12 cellular contexts compared by ENCODE assay signal in the genomic region with DNA sequence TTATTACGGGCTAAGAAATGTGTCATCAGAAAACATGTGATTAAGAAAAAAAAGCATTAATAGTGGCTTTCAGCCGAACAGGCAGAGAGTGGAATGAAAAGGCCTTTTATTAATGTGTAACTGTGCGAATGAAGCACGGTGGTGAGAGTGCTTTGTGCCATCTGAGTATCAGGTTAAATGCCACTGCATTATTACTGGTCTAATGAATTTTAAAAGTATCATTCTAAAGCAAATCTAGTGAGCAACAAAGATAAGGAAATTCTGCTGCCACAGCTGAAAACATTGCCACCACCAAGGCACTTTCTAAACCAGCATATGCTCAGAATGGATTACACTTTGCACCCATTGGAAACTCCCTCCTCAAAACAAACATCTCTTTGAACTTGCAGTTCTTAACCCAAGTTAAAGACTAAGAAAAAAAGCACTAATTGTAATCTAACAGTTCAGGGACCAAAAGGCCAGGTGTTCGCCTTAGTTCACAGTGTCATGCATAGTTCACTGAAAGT. TPM values are rescaled to one million over a fixed set of nuclear protein-coding genes. Genes with fewer than 3 reads are reported as not detected.
DNase-seq lines count a peak whose midpoint lies in the region; ATAC-seq, FAIRE-seq and TF ChIP-seq lines count a peak whose summit lies in the region.
"Had no signal": no experiment of that assay in that cellular context is flagged by ENCODE, and none has a peak within 500 bp of the region (broad histone marks: within the 10 kb centered on the region; RNA-seq: fewer than 3 reads in every experiment).

No MANE protein-coding gene starts in this region.

- H4K8ac ChIP-seq in IMR-90 (ENCODE audit: low read depth in 2 of 2, low read length in 2 of 2): peak overlapping the region; percentile 24 to 68; a peak in 2 of 4 replicates

- peak overlapping the region; percentile 64 for H2BK20ac ChIP-seq in IMR-90 (ENCODE audit: low read depth, low read length)

- peak overlapping the region; percentile 28 for H2AFZ ChIP-seq in IMR-90 (replicated peaks; ENCODE audit: low read length, poor library complexity)

- H3K36me3 ChIP-seq in IMR-90 (ENCODE audit: control insufficient read depth, insufficient read depth, low read length) (no peaks in the 10 kb centered on the region), brain microvascular endothelial cell (replicated peaks) (no peaks in the 10 kb centered on the region)

- H3K4ac ChIP-seq in IMR-90 (ENCODE audit: low read depth, low read length): peak overlapping the region; percentile 32; the same call in 1 of the 2 replicates

- no peak overlapping the region; the same call in 1 of the 2 replicates for H3K56ac ChIP-seq in IMR-90 (ENCODE audit: extremely low read depth, insufficient read depth, low read length)

- H2BK15ac ChIP-seq in IMR-90 (ENCODE audit: low read depth, low read length): peak overlapping the region; percentile 73; the same call in 2 of the 3 replicates

- no peak for TF ChIP-seq POLR2A in IMR-90 (IDR thresholded peaks at IDR 0.05; ENCODE audit: low read depth, low read length)

- peak overlapping the region; percentile 18; the same call in 1 of the 2 replicates for H2AK5ac ChIP-seq in IMR-90 (ENCODE audit: low read depth, low read length)

- no peaks in the 10 kb centered on the region for H3K4me1 Mint-ChIP-seq in stimulated activated naive CD8-positive, alpha-beta T cell treated with anti-CD3 and anti-CD28 coated beads, Interleukin-15, amount 100 ng/mL, for 72 hours

- TF ChIP-seq RAD21 in IMR-90 (IDR thresholded peaks at IDR 0.05; ENCODE audit: low read length): no peak

- no peak for FAIRE-seq in RCC 7860 (lab: Jason Lieb, UNC)
- FAIRE-seq: GM12892 had no signal

- H3K4me1 ChIP-seq in IMR-90 (ENCODE audit: control insufficient read depth, insufficient read depth, low read length): peaks cover 21% of the 10 kb centered on the region

- H3K9ac ChIP-seq in IMR-90 (ENCODE audit: low read depth, low read length): peak overlapping the region; percentile 36; the same call in 1 of the 2 replicates

- no peak overlapping the region for H3K4me3 Mint-ChIP-seq in stimulated activated naive CD8-positive, alpha-beta T cell treated with anti-CD3 and anti-CD28 coated beads, Interleukin-15, amount 100 ng/mL, for 72 hours
- H3K4me3 Mint-ChIP-seq: activated T-cell treated with anti-CD3 and anti-CD28 coated beads, Interleukin-2, amount 50 U/mL, for 4 hours; CD4-positive, alpha-beta memory T cell had no signal

- dilution Hi-C loops in IMR-90 (cut with HindIII; ENCODE audit: low sequenced_read_pairs, unreplicated experiment): no loop called here

- H3K23ac ChIP-seq in IMR-90 (ENCODE audit: low read depth, low read length): peak overlapping the region; percentile 26; the same call in 1 of the 2 replicates

- H2AK9ac ChIP-seq in IMR-90 (replicated peaks; ENCODE audit: low read depth, low read length, poor library complexity): no peak overlapping the region

- no peaks in the 10 kb centered on the region for H3K79me1 ChIP-seq in IMR-90 (ENCODE audit: low read depth in 1 of 2, low read length in 2 of 2)

- H3K27ac Mint-ChIP-seq in stimulated activated naive CD8-positive, alpha-beta T cell treated with anti-CD3 and anti-CD28 coated beads, Interleukin-15, amount 100 ng/mL, for 72 hours: no peak overlapping the region
- H3K27ac Mint-ChIP-seq: CD4-positive, alpha-beta memory T cell had no signal

- H3K27me3 ChIP-seq in IMR-90 (ENCODE audit: control insufficient read depth, insufficient read depth, low read length) (no peaks in the 10 kb centered on the region), brain microvascular endothelial cell (replicated peaks) (no peaks in the 10 kb centered on the region)

- intact Hi-C loops in IMR-90 (cut with micrococcal nuclease): no loop called here

- peak overlapping the region; percentile 79 for H4K5ac ChIP-seq in IMR-90 (ENCODE audit: low read depth, low read length)

- H3K9me1 ChIP-seq in IMR-90 (ENCODE audit: insufficient read depth, low read length): peaks cover 4% of the 10 kb centered on the region; the same call in 1 of the 2 replicates

- POLR2A ChIA-PET in IMR-90 (lab: Charles Lee; ENCODE audit: unreplicated experiment): interaction anchor here (0.6 kb wide), 1 partner anchor 697 kb away, joined by 3 read pairs; no protein-coding TSS in a partner anchor

- peaks cover 17% of the 10 kb centered on the region for H3K27me3 Mint-ChIP-seq in stimulated activated naive CD8-positive, alpha-beta T cell treated with anti-CD3 and anti-CD28 coated beads, Interleukin-15, amount 100 ng/mL, for 72 hours

- in situ Hi-C loops in IMR-90 (cut with MboI; ENCODE audit: low sequenced_read_pairs): no loop called here
- in situ Hi-C loops in brain microvascular endothelial cell (cut with HindIII; ENCODE audit: low pct_ligation_motif_present, low sequenced_read_pairs): no loop called here

- H3K9me3 ChIP-seq in IMR-90 (ENCODE audit: control insufficient read depth, insufficient read depth, low read length): no peaks in the 10 kb centered on the region

- peak overlapping the region; percentile 98 for H3K18ac ChIP-seq in IMR-90 (ENCODE audit: low read depth, low read length)

- H2BK5ac ChIP-seq in IMR-90 (ENCODE audit: low read depth, low read length, poor library complexity, severe bottlenecking): peak overlapping the region; percentile 76

- ATAC-seq in GM18873 (IDR thresholded peaks at IDR 0.05; ENCODE audit: low FRiP score, unreplicated experiment) (peak; percentile 54), IMR-90 (ENCODE audit: low read depth) (no peak)
- ATAC-seq in stimulated activated naive CD8-positive, alpha-beta T cell treated with anti-CD3 and anti-CD28 coated beads, Interleukin-15, amount 100 ng/mL, for 72 hours: no peak

- no peak overlapping the region for H3K4me3 ChIP-seq in IMR-90 (ENCODE audit: insufficient read depth, low read depth, low read length)
- H3K4me3 ChIP-seq in brain microvascular endothelial cell (ENCODE audit: low read depth, low read length): no peak overlapping the region

- TF ChIP-seq CTCF in IMR-90 (conservative IDR thresholded peaks at IDR 0.05; ENCODE audit: low read depth, low read length) (no peak), brain microvascular endothelial cell (IDR thresholded peaks at IDR 0.05; ENCODE audit: low read depth, low read length, missing control alignments) (no peak)

- DNase-seq in IMR-90: no peak
- peak; percentile 61 for DNase-seq in inferior parietal cortex (ENCODE audit: extremely low spot score)
- DNase-seq in retina: peak; percentile 71
- DNase-seq in OCI-M1 (lab: John Stamatoyannopoulos, UW): no peak
- no peak for DNase-seq in stimulated activated naive CD8-positive, alpha-beta T cell treated with anti-CD3 and anti-CD28 coated beads, Interleukin-15, amount 100 ng/mL, for 72 hours
- DNase-seq in RCC 7860 (ENCODE audit: low spot score): no peak
- no peak for DNase-seq in brain microvascular endothelial cell
- DNase-seq: activated T-cell treated with anti-CD3 and anti-CD28 coated beads, Interleukin-2, amount 50 U/mL, for 4 hours; CD4-positive, alpha-beta memory T cell; T1000 had no signal

- BruUV-seq in IMR-90 (replicated peaks; lab: Mats Ljungman, UMichigan): no TSS peak

- H3K14ac ChIP-seq in IMR-90 (replicated peaks; ENCODE audit: low read depth, low read length): peak overlapping the region; percentile 23; the same call in 1 of the 2 replicates

- H3K27ac ChIP-seq in IMR-90 (ENCODE audit: insufficient read depth, low read length): peak overlapping the region; percentile 58
- no peak overlapping the region for H3K27ac ChIP-seq in brain microvascular endothelial cell

- peak overlapping the region; percentile 89 for H2BK120ac ChIP-seq in IMR-90 (ENCODE audit: low read depth, low read length)

- no peaks in the 10 kb centered on the region for H3K9me3 Mint-ChIP-seq in stimulated activated naive CD8-positive, alpha-beta T cell treated with anti-CD3 and anti-CD28 coated beads, Interleukin-15, amount 100 ng/mL, for 72 hours
- H3K9me3 Mint-ChIP-seq: activated T-cell treated with anti-CD3 and anti-CD28 coated beads, Interleukin-2, amount 50 U/mL, for 4 hours; CD4-positive, alpha-beta memory T cell had no signal

- H4K20me1 ChIP-seq in IMR-90 (ENCODE audit: insufficient read depth, low read length): no peaks in the 10 kb centered on the region

- peak overlapping the region; percentile 58 for H4K91ac ChIP-seq in IMR-90 (ENCODE audit: insufficient read depth, low read depth, low read length)

- 20% methylated on average over 1 of the region's 5 CpGs; no CpG with 5 or more reads in 1 of the 2 experiments for WGBS in IMR-90 (ENCODE audit: extremely low coverage in 2 of 2, insufficient read length in 1 of 2), 2 experiments

- CTCF ChIA-PET in IMR-90 (lab: Yijun Ruan, JAX): no interaction called here

- H3K4me2 ChIP-seq in IMR-90 (ENCODE audit: low read depth, low read length): peak overlapping the region; percentile 52; the same call in 1 of the 2 replicates

TF ChIP-seq in IMR-90, 13 proteins besides CTCF, POLR2A, EP300 and RAD21 (continues in another document):
- no peak for TF ChIP-seq MAFK (IDR thresholded peaks at IDR 0.05; ENCODE audit: low read depth, low read length)
- TF ChIP-seq, protein P1, sequence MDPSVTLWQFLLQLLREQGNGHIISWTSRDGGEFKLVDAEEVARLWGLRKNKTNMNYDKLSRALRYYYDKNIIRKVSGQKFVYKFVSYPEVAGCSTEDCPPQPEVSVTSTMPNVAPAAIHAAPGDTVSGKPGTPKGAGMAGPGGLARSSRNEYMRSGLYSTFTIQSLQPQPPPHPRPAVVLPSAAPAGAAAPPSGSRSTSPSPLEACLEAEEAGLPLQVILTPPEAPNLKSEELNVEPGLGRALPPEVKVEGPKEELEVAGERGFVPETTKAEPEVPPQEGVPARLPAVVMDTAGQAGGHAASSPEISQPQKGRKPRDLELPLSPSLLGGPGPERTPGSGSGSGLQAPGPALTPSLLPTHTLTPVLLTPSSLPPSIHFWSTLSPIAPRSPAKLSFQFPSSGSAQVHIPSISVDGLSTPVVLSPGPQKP (IDR thresholded peaks at IDR 0.05; ENCODE audit: borderline replicate concordance, low read depth, low read length): no peak
- TF ChIP-seq CHD1 (IDR thresholded peaks at IDR 0.05; ENCODE audit: low read depth, low read length): no peak
- no peak for TF ChIP-seq RCOR1 (IDR thresholded peaks at IDR 0.05; ENCODE audit: insufficient replicate concordance, low read length)
- TF ChIP-seq FOS (IDR thresholded peaks at IDR 0.05; ENCODE audit: low read depth, low read length): no peak
- no peak for TF ChIP-seq MXI1 (IDR thresholded peaks at IDR 0.05; ENCODE audit: borderline replicate concordance, low read depth, low read length)
- TF ChIP-seq, protein P2, sequence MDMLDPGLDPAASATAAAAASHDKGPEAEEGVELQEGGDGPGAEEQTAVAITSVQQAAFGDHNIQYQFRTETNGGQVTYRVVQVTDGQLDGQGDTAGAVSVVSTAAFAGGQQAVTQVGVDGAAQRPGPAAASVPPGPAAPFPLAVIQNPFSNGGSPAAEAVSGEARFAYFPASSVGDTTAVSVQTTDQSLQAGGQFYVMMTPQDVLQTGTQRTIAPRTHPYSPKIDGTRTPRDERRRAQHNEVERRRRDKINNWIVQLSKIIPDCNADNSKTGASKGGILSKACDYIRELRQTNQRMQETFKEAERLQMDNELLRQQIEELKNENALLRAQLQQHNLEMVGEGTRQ (IDR thresholded peaks at IDR 0.05; ENCODE audit: low read depth, low read length): no peak

RNA-seq across cellular contexts. Expression of gene SSX2IP, which starts 30.1 kb away (rescaled TPM):
- 13.4 and 22.8 TPM in 2 replicates for total RNA-seq in IMR-90 (2012; rRNA removed)
- polyA plus RNA-seq in IMR-90 (2012; rRNA removed): 4.6 and 7.7 TPM in 2 replicates
- polyA plus RNA-seq in IMR-90 (2012; cell fraction: cytosol; rRNA removed): 0.77 and 1.4 TPM in 2 replicates
- 0.90 and 7.3 TPM in 2 replicates for polyA plus RNA-seq in IMR-90 (2012; cell fraction: nucleus; rRNA removed; ENCODE audit: low replicate concordance)

Comparison
In these comparisons a context has a peak if more than half of its experiments do, and no peak if none do; other contexts are left out.
1. DNase-seq: peak in inferior parietal cortex (single experiment) and retina (single experiment); none in IMR-90 (single experiment), OCI-M1 (single experiment), stimulated activated naive CD8-positive, alpha-beta T cell treated with anti-CD3 and anti-CD28 coated beads, Interleukin-15, amount 100 ng/mL, for 72 hours (0 of 2), RCC 7860 (single experiment) and brain microvascular endothelial cell (single experiment).